8 cellular contexts compared by ENCODE assay signal in genomic region chr6:27145731-27146455, GRCh38.
A peak's percentile ranks its signal among the peaks of the same experiment; 100 is the strongest.
DNase-seq lines count a peak whose midpoint lies in the region; ATAC-seq, FAIRE-seq and TF ChIP-seq lines count a peak whose summit lies in the region.

No MANE protein-coding gene starts in this region.

- peak; percentile 72 for FAIRE-seq in H54 (lab: Jason Lieb, UNC)

- peak overlapping the region; percentile 22 to 35 for H3K4me3 ChIP-seq in body of pancreas
- peak overlapping the region; percentile 45 for H3K4me3 ChIP-seq in iPS-18c (ENCODE audit: insufficient read depth, low read depth, low read length)
- peak overlapping the region; percentile 59 to 83 (median 68) for H3K4me3 ChIP-seq in skin epidermis

- ATAC-seq in body of pancreas: peak; percentile 64
- no peak for ATAC-seq in GM21515 (IDR thresholded peaks at IDR 0.05; ENCODE audit: unreplicated experiment)

- TF ChIP-seq POLR2A in H54 (IDR thresholded peaks at IDR 0.05; ENCODE audit: low read depth, low read length) (peak; percentile 58; the same call in 1 of the 2 replicates), body of pancreas (IDR thresholded peaks at IDR 0.05) (peak in 2 of 3 donors; percentile 6 to 26)

- DNase-seq in COLO829 (ENCODE audit: low spot score) (peak; percentile 90), H54 (ENCODE audit: insufficient read length, low spot score) (no peak), NCI-H2029 treated with DMSO at 0.1 percent for 48 hours (lab: John Stamatoyannopoulos, UW) (peak; percentile 92), T-helper 2 cell (peak in 3 of 5 experiments; percentile 58 to 96 (median 75)), body of pancreas (peak; percentile 77 to 91 (median 82))

- intact Hi-C loops in body of pancreas (cut with DNase I): no loop called here

- H3K9me3 ChIP-seq in body of pancreas: no peaks in the 10 kb centered on the region
- H3K9me3 ChIP-seq in iPS-18c (ENCODE audit: control insufficient read depth, insufficient read depth, low read length): no peaks in the 10 kb centered on the region

- peak overlapping the region; percentile 85 to 96 (median 94) for H3K27ac ChIP-seq in body of pancreas
- H3K27ac ChIP-seq in skin epidermis: peak overlapping the region; percentile 36 to 94 (median 88)

- WGBS in body of pancreas, 2 donors: 0 to 1% methylated on average over 22 to 25 of the region's 25 CpGs

- H3K27me3 ChIP-seq in body of pancreas: no peaks in the 10 kb centered on the region

- TF ChIP-seq CTCF in body of pancreas (IDR thresholded peaks at IDR 0.05): peak in 1 of 7 experiments; percentile 9

- H3K36me3 ChIP-seq in body of pancreas (replicated peaks in 1 of 2; ENCODE audit: insufficient read depth in 1 of 2, low read depth in 2 of 2): no peaks in the 10 kb centered on the region

- peaks cover 26% of the 10 kb centered on the region for H3K4me1 ChIP-seq in body of pancreas
